In genomic region chr22:40642316-40642715, GRCh38 we compare ENCODE assay signal across 22 cellular contexts. TPM values are rescaled to one million over a fixed set of nuclear protein-coding genes. Genes with fewer than 3 reads are reported as not detected.
DNase-seq lines count a peak whose midpoint lies in the region; ATAC-seq, FAIRE-seq and TF ChIP-seq lines count a peak whose summit lies in the region.
"Had no signal": no experiment of that assay in that cellular context is flagged by ENCODE, and none has a peak within 500 bp of the region (broad histone marks: within the 10 kb centered on the region; RNA-seq: fewer than 3 reads in every experiment).

No MANE protein-coding gene starts in this region.

- 0 out of 2 replicates have a peak overlapping the region, but pooled peaks have one; percentile 64 for H2BK20ac ChIP-seq in H1 (ENCODE audit: low read length)

- H3K23me2 ChIP-seq in H1 (ENCODE audit: low read depth, low read length), result peaks cover 1% of the 10 kb centered on the region; the same call in 1 of the 2 replicates

- peak overlapping the region; percentile 38; the same call in 1 of the 2 replicates for H2AFZ ChIP-seq in H1 (ENCODE audit: low read length)

- H4K20me1 ChIP-seq in H1 (replicated peaks in 1 of 2; ENCODE audit: control insufficient read depth in 1 of 2, insufficient read depth in 2 of 2, low read length in 2 of 2), result no peaks in the 10 kb centered on the region

- H3K4me2 ChIP-seq in H1 (ENCODE audit: insufficient read depth in 1 of 2, low read depth in 2 of 2, low read length in 2 of 2), result no peak overlapping the region
- H3K4me2 ChIP-seq: A549 had no signal

- H2BK5ac ChIP-seq in H1 (ENCODE audit: low read depth, low read length), result no peak overlapping the region

- DNase-seq in activated effector memory CD4-positive, alpha-beta T cell treated with anti-CD3 and anti-CD28 coated beads, Interleukin-2, amount 50 U/mL, for 16 hours, result peak; percentile 30
- no peak for DNase-seq in activated effector memory CD4-positive, alpha-beta T cell treated with Interleukin-2 at 50 U/mL for 16 hours
- DNase-seq in H1 (ENCODE audit: low read depth in 1 of 2, low spot score in 2 of 2) (no peak), sigmoid colon (peak; percentile 19), upper lobe of right lung (peak; percentile 16), foreskin fibroblast (no peak), NCI-H524 (lab: John Stamatoyannopoulos, UW) (no peak)
- DNase-seq in activated naive CD4-positive, alpha-beta T cell treated with anti-CD3 and anti-CD28 coated beads, Interleukin-2, amount 50 U/mL, for 16 hours, result no peak
- DNase-seq: AML-193; Caco-2; CD4-positive, alpha-beta T cell; HCEC 1CT; HFFc6 had no signal

- TF ChIP-seq EP300 in H1 (IDR thresholded peaks at IDR 0.05; ENCODE audit: borderline replicate concordance in 1 of 2, low read depth in 2 of 2, low read length in 2 of 2) (no peak), sigmoid colon (IDR thresholded peaks at IDR 0.05) (no peak)

- H3K27ac ChIP-seq in H1 (ENCODE audit: low read depth, low read length) (no peak overlapping the region), sigmoid colon (no peak overlapping the region), upper lobe of right lung (no peak overlapping the region)
- H3K27ac ChIP-seq: 22Rv1, C4-2B had no signal

- H3K4me3 ChIP-seq in H1 (ENCODE audit: extremely low read depth in 1 of 4, insufficient read depth in 2 of 4, low read depth in 3 of 4, low read length in 4 of 4) (no peak overlapping the region), sigmoid colon (no peak overlapping the region), upper lobe of right lung (no peak overlapping the region), foreskin fibroblast (ENCODE audit: low read depth in 1 of 2, low read length in 2 of 2) (no peak overlapping the region)
- H3K4me3 ChIP-seq: A549 had no signal

- CTCF ChIA-PET in H1 (lab: Charles Lee; ENCODE audit: partially characterized antibody), result interaction anchor here (0.6 to 2.8 kb wide), 7 partner anchors 12 to 304 kb away, joined by 3 to 24 read pairs (median 4); no protein-coding TSS in a partner anchor

- H2AK5ac ChIP-seq in H1 (ENCODE audit: low read depth, low read length), result no peak overlapping the region

- no peak overlapping the region for H2BK15ac ChIP-seq in H1 (ENCODE audit: low read length)

- FAIRE-seq in H1 (lab: Jason Lieb, UNC), result no peak
- FAIRE-seq: A549, D721Med, G401.6, GM12891, GM19239, HepG2 had no signal

- no peak overlapping the region for H2BK120ac ChIP-seq in H1 (replicated peaks; ENCODE audit: low read depth, low read length)

- no peak for TF ChIP-seq CTCF in H1 (IDR thresholded peaks at IDR 0.05; ENCODE audit: control extremely low read depth in 1 of 3, insufficient read depth in 1 of 3, low read depth in 1 of 3, low read length in 3 of 3)
- TF ChIP-seq CTCF in sigmoid colon (IDR thresholded peaks at IDR 0.05), result no peak
- no peak for TF ChIP-seq CTCF in upper lobe of right lung (IDR thresholded peaks at IDR 0.05)
- no peak for TF ChIP-seq CTCF in foreskin fibroblast (IDR thresholded peaks at IDR 0.05; ENCODE audit: low read depth, low read length)

- peaks cover 0 to 3% (median under 1%) of the 10 kb centered on the region in 4 experiments; a peak in 3 of 7 replicates for H3K4me1 ChIP-seq in H1 (replicated peaks in 1 of 4; ENCODE audit: control insufficient read depth in 3 of 4, insufficient read depth in 4 of 4, low read length in 3 of 4)
- peaks cover 0 to 17% (median 14%) of the 10 kb centered on the region in 4 donors for H3K4me1 ChIP-seq in sigmoid colon
- H3K4me1 ChIP-seq in upper lobe of right lung, result peaks cover 12% of the 10 kb centered on the region

- H3K9me3 ChIP-seq in H1 (ENCODE audit: insufficient read depth in 2 of 2, low read depth in 1 of 2, low read length in 1 of 2), result no peaks in the 10 kb centered on the region
- no peaks in the 10 kb centered on the region for H3K9me3 ChIP-seq in sigmoid colon
- no peaks in the 10 kb centered on the region for H3K9me3 ChIP-seq in upper lobe of right lung
- H3K9me3 ChIP-seq: A549, Caco-2 had no signal

- WGBS in H1 (ENCODE audit: extremely low coverage in 1 of 2, insufficient coverage in 1 of 2, insufficient read length in 1 of 2, insufficient replicate concordance in 2 of 2, low coverage in 1 of 2, low lambda C conversion rate in 2 of 2, missing lambda C conversion rate in 1 of 2), 2 experiments, result 89% methylated on average over 4 of the region's 4 CpGs; no CpG with 5 or more reads in 1 of the 2 experiments
- WGBS in sigmoid colon, 2 donors, result 97 to 98% methylated on average over 4 of the region's 4 CpGs

- H3K23ac ChIP-seq in H1 (ENCODE audit: insufficient read length), result no peak overlapping the region

- H4K5ac ChIP-seq in H1 (ENCODE audit: insufficient read length, low read depth, low read length), result no peak overlapping the region

- intact Hi-C loops in sigmoid colon (cut with DNase I) (no loop called here), upper lobe of right lung (cut with DNase I) (loop anchor here (10.0 kb wide), 1 partner anchor 118 kb away; no protein-coding TSS in a partner anchor)

- no peaks in the 10 kb centered on the region for H3K79me2 ChIP-seq in H1 (ENCODE audit: control insufficient read depth in 1 of 2, insufficient read depth in 2 of 2, low read length in 2 of 2)

- H2BK12ac ChIP-seq in H1 (ENCODE audit: low read depth, low read length), result no peak overlapping the region

- POLR2A ChIA-PET in H1 (lab: Charles Lee; ENCODE audit: partially characterized antibody), result no interaction called here

- H3K4ac ChIP-seq in H1 (replicated peaks; ENCODE audit: insufficient read length, low read depth, low read length), result no peak overlapping the region

- H3K36me3 ChIP-seq in H1 (ENCODE audit: control insufficient read depth in 2 of 4, insufficient read depth in 4 of 4, low read length in 3 of 4), result no peaks in the 10 kb centered on the region
- H3K36me3 ChIP-seq in sigmoid colon, result no peaks in the 10 kb centered on the region
- H3K36me3 ChIP-seq in upper lobe of right lung, result no peaks in the 10 kb centered on the region

- TF ChIP-seq RAD21 in H1 (IDR thresholded peaks at IDR 0.05 in 1 of 2, conservative IDR thresholded peaks at IDR 0.05 in 1 of 2; ENCODE audit: low read depth in 2 of 2, low read length in 2 of 2), result no peak

- H3K9ac ChIP-seq in H1 (replicated peaks in 1 of 4; ENCODE audit: extremely low read depth in 1 of 4, low read depth in 3 of 4, low read length in 3 of 4), result no peak overlapping the region

- no peak overlapping the region for H3K18ac ChIP-seq in H1 (ENCODE audit: extremely low read depth, low read length)

- H3K79me1 ChIP-seq in H1 (ENCODE audit: low read depth, low read length), result no peaks in the 10 kb centered on the region

- H3K56ac ChIP-seq in H1 (replicated peaks; ENCODE audit: insufficient read length, low read depth, low read length), result no peak overlapping the region

- no peak overlapping the region for H4K91ac ChIP-seq in H1 (replicated peaks; ENCODE audit: insufficient read length, low read length)

- H3K27me3 ChIP-seq in H1 (replicated peaks in 1 of 4; ENCODE audit: control insufficient read depth in 3 of 4, extremely low read depth in 1 of 4, insufficient read depth in 3 of 4, low read length in 3 of 4), result no peaks in the 10 kb centered on the region
- no peaks in the 10 kb centered on the region for H3K27me3 ChIP-seq in sigmoid colon
- no peaks in the 10 kb centered on the region for H3K27me3 ChIP-seq in upper lobe of right lung

- ATAC-seq in upper lobe of right lung, result no peak
- ATAC-seq: A549, HepG2 had no signal

- H4K8ac ChIP-seq in H1 (ENCODE audit: extremely low read depth, insufficient read depth, low read length), result no peak overlapping the region

- H3K14ac ChIP-seq in H1 (ENCODE audit: insufficient read length), result no peak overlapping the region

- TF ChIP-seq POLR2A in H1 (IDR thresholded peaks at IDR 0.05; ENCODE audit: control extremely low read depth in 1 of 2, low read depth in 2 of 2, low read length in 2 of 2), result no peak
- TF ChIP-seq POLR2A in sigmoid colon (IDR thresholded peaks at IDR 0.05), result no peak

TF ChIP-seq in H1, 55 proteins besides CTCF, POLR2A, EP300 and RAD21 (continues in another document):
- no peak for TF ChIP-seq MAX (IDR thresholded peaks at IDR 0.05)
- TF ChIP-seq ATF3 (IDR thresholded peaks at IDR 0.05; ENCODE audit: insufficient read depth, low read depth, low read length), result no peak
- TF ChIP-seq YY1 (IDR thresholded peaks at IDR 0.05; ENCODE audit: low read depth, low read length), result no peak
- no peak for TF ChIP-seq SP4 (IDR thresholded peaks at IDR 0.05; ENCODE audit: low read length)
- no peak for TF ChIP-seq KDM1A (IDR thresholded peaks at IDR 0.05; ENCODE audit: borderline replicate concordance, low read length)

RNA-seq across cellular contexts. Expression of gene MRTFA, which starts 5.8 kb away (rescaled TPM):
- total RNA-seq in H1 (2021; fragmentation: NEBNext Ultra II Directional; extraction: Animal tissue kit (Norgen Biotek cat#: 25700)), result 37.9 and 43.1 TPM in 2 replicates
- polyA plus RNA-seq in H1 (2011; rRNA removed), result 5.4 and 12.8 TPM in 2 replicates
- 5.5 TPM for polyA plus RNA-seq in H1 (2011; cell fraction: cytosol; rRNA removed)
- polyA plus RNA-seq in H1 (2011; cell fraction: nucleus; rRNA removed), result 16.9 TPM
- polyA plus RNA-seq in H1 (2012, experiment 1 of 2), result 22.7 to 30.5 TPM (median 26.3 TPM) in 4 replicates
- polyA plus RNA-seq in H1 (2012, experiment 2 of 2), result 26.8 TPM
- polyA plus RNA-seq in H1 (2013, experiment 1 of 2), result 14.4 TPM
- polyA plus RNA-seq in H1 (2013, experiment 2 of 2), result 14.6 TPM
- polyA minus RNA-seq in H1 (2011; rRNA and poly(A)+ RNA removed), result 15.0 and 32.6 TPM in 2 replicates
- 37.5 TPM for polyA minus RNA-seq in H1 (2011; cell fraction: cytosol; rRNA and poly(A)+ RNA removed)
- polyA minus RNA-seq in H1 (2011; cell fraction: nucleus; rRNA and poly(A)+ RNA removed), result 41.3 TPM
- total RNA-seq in sigmoid colon, result 100 to 1,000 TPM in 1 of 4 donors, 10 to 100 TPM in 3; 19.6 to 104 (median 72.1) TPM
- polyA plus RNA-seq in sigmoid colon, result 10 to 100 TPM; 10.8 to 29.2 (median 10.9) TPM
- 60.4 TPM for total RNA-seq in upper lobe of right lung

RNA-seq across cellular contexts. Expression of gene MCHR1, which starts 37.0 kb away (rescaled TPM):
- 0.91 and 1.3 TPM in 2 replicates for total RNA-seq in H1 (2021; fragmentation: NEBNext Ultra II Directional; extraction: Animal tissue kit (Norgen Biotek cat#: 25700))
- polyA plus RNA-seq in H1 (2011; rRNA removed) (4.6 and 7.6 TPM in 2 replicates), sigmoid colon (under 1 TPM in 2 of 3 donors, not detected in 1; 0.44 to 0.60 TPM)
- 3.5 TPM for polyA plus RNA-seq in H1 (2011; cell fraction: cytosol; rRNA removed)
- 3.8 TPM for polyA plus RNA-seq in H1 (2011; cell fraction: nucleus; rRNA removed)
- 1.8 to 3.7 TPM (median 2.5 TPM) in 4 replicates for polyA plus RNA-seq in H1 (2012, experiment 1 of 2)
- 2.9 TPM for polyA plus RNA-seq in H1 (2012, experiment 2 of 2)
- 1.4 TPM for polyA plus RNA-seq in H1 (2013, experiment 1 of 2)
- polyA plus RNA-seq in H1 (2013, experiment 2 of 2), result 1.6 TPM
- polyA minus RNA-seq in H1 (2011; rRNA and poly(A)+ RNA removed), result 11.0 and 14.1 TPM in 2 replicates
- 2.1 TPM for polyA minus RNA-seq in H1 (2011; cell fraction: cytosol; rRNA and poly(A)+ RNA removed)
- polyA minus RNA-seq in H1 (2011; cell fraction: nucleus; rRNA and poly(A)+ RNA removed), result 2.4 TPM
- total RNA-seq in sigmoid colon (under 1 TPM in 1 of 4 donors, not detected in 3; 0.28 TPM), upper lobe of right lung (not detected)
- total RNA-seq: Caco-2; CD4-positive, alpha-beta T cell; H4 had no signal
- polyA plus RNA-seq: A549 had no signal

Comparison
In these comparisons a context has a peak if more than half of its experiments do, and no peak if none do; other contexts are left out.
1. DNase-seq: peak in activated effector memory CD4-positive, alpha-beta T cell treated with anti-CD3 and anti-CD28 coated beads, Interleukin-2, amount 50 U/mL, for 16 hours (single experiment), sigmoid colon (single experiment) and upper lobe of right lung (single experiment); none in activated effector memory CD4-positive, alpha-beta T cell treated with Interleukin-2 at 50 U/mL for 16 hours (single experiment), H1 (0 of 2), foreskin fibroblast (0 of 2), activated naive CD4-positive, alpha-beta T cell treated with anti-CD3 and anti-CD28 coated beads, Interleukin-2, amount 50 U/mL, for 16 hours (single experiment) and NCI-H524 (0 of 2).